ENCODE assay signal across 4 cellular contexts in genomic region chr16:20469930-20470329, GRCh38. TPM values are rescaled to one million over a fixed set of nuclear protein-coding genes. Genes with fewer than 3 reads are reported as not detected.
"Had no signal": no experiment of that assay in that cellular context is flagged by ENCODE, and none has a peak within 500 bp of the region (broad histone marks: within the 10 kb centered on the region; RNA-seq: fewer than 3 reads in every experiment).

No MANE protein-coding gene starts in this region.

RNA-seq across cellular contexts. Expression of gene ACSM2A, which starts 18.6 kb away (rescaled TPM):
- total RNA-seq: GM23248, H9, HT-29, IMR-90 had no signal
